In the genomic region with DNA sequence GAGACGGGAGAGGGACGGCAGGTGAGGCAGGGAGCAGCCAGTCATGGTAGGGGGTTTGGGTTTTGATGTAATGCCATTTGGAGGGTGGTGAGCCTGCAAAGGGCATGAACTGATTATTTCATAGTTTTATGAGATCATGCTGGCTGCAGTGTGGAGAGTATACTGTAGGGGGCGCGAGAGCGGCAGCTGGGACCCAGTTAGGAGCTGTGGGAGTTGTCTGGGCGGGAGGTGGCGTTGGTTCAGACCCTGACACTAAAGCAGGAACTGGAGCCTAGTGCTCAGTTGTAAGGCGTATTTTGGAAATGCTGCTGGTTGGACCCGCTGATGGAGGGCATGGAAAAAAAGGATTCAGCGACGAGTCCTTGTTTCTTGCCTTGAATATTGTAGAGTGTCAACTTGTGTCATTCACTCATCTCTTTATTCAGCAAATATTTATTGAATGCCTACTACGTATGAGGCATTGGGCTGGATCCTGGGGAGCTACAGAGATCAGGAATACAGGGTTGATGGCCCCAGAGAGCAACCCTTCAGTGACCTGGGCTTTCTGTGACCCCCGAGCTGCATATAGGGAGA, we compare ENCODE assay signal across 8 cellular contexts. TPM values are rescaled to one million over a fixed set of nuclear protein-coding genes. Genes with fewer than 3 reads are reported as not detected.
DNase-seq lines count a peak whose midpoint lies in the region; ATAC-seq, FAIRE-seq and TF ChIP-seq lines count a peak whose summit lies in the region.

No MANE protein-coding gene starts in this region.

- H3K27ac ChIP-seq in cardiac muscle cell (no peak overlapping the region), rectal smooth muscle tissue (ENCODE audit: low read depth, low read length) (no peak overlapping the region)

- no peaks in the 10 kb centered on the region for H3K9me3 ChIP-seq in cardiac muscle cell (ENCODE audit: low read depth)

- TF ChIP-seq CTCF in cardiac muscle cell (IDR thresholded peaks at IDR 0.05; ENCODE audit: low read depth, low read length) = peak; percentile 97

- H3K36me3 Mint-ChIP-seq in activated naive CD4-positive, alpha-beta T cell treated with anti-CD3 and anti-CD28 coated beads, Interleukin-2, amount 50 U/mL, for 72 hours = no peaks in the 10 kb centered on the region

- H3K4me1 ChIP-seq in cardiac muscle cell (ENCODE audit: low read depth) (peaks cover 5% of the 10 kb centered on the region), rectal smooth muscle tissue (ENCODE audit: control insufficient read depth, insufficient read depth, low read length) (peaks cover 2% of the 10 kb centered on the region)

- H3K36me3 ChIP-seq in cardiac muscle cell (no peaks in the 10 kb centered on the region), rectal smooth muscle tissue (ENCODE audit: control insufficient read depth, insufficient read depth, low read length) (no peaks in the 10 kb centered on the region)

- peak overlapping the region; percentile 24 for H3K9ac ChIP-seq in rectal smooth muscle tissue (ENCODE audit: low read length)

- no peak for FAIRE-seq in HTR-8/SVneo (lab: Jason Lieb, UNC)

- H3K4me3 ChIP-seq in cardiac muscle cell = no peak overlapping the region
- no peak overlapping the region for H3K4me3 ChIP-seq in rectal smooth muscle tissue (ENCODE audit: low read length)

- H3K27ac Mint-ChIP-seq in activated naive CD4-positive, alpha-beta T cell treated with anti-CD3 and anti-CD28 coated beads, Interleukin-2, amount 50 U/mL, for 72 hours = peak overlapping the region; percentile 57 to 65

- no peaks in the 10 kb centered on the region for H3K27me3 ChIP-seq in cardiac muscle cell
- H3K27me3 ChIP-seq in rectal smooth muscle tissue (ENCODE audit: control insufficient read depth, insufficient read depth, low read length) = no peaks in the 10 kb centered on the region

- peak; percentile 85 for ATAC-seq in GM19043 (IDR thresholded peaks at IDR 0.05; ENCODE audit: low read depth, unreplicated experiment)
- peak; percentile 85 for ATAC-seq in SK-N-SH treated with all-trans-retinoic acid at 6 μM for 48 hours
- peak; percentile 87 for ATAC-seq in activated naive CD4-positive, alpha-beta T cell treated with anti-CD3 and anti-CD28 coated beads, Interleukin-2, amount 50 U/mL, for 72 hours
- ATAC-seq in HG02938 (IDR thresholded peaks at IDR 0.05; ENCODE audit: unreplicated experiment) = no peak

- H3K9me3 Mint-ChIP-seq in activated naive CD4-positive, alpha-beta T cell treated with anti-CD3 and anti-CD28 coated beads, Interleukin-2, amount 50 U/mL, for 72 hours = no peaks in the 10 kb centered on the region

- DNase-seq in AG20443 (ENCODE audit: low spot score) (peak; percentile 88), HTR-8/SVneo (ENCODE audit: insufficient read length, low spot score) (peak; percentile 53), cardiac muscle cell (ENCODE audit: low read depth in 1 of 2, low spot score in 1 of 2) (peak; percentile 81 to 83)
- DNase-seq in activated naive CD4-positive, alpha-beta T cell treated with anti-CD3 and anti-CD28 coated beads, Interleukin-2, amount 50 U/mL, for 72 hours (ENCODE audit: low spot score in 2 of 2) = peak; percentile 81 to 90

TF ChIP-seq in SK-N-SH treated with all-trans-retinoic acid at 6 μM for 48 hours, 23 proteins besides CTCF, POLR2A, EP300 and RAD21:
- TF ChIP-seq RARB (CRISPR knock-in tag; IDR thresholded peaks at IDR 0.05) = no peak
- no peak for TF ChIP-seq ZNF565 (CRISPR knock-in tag; conservative IDR thresholded peaks at IDR 0.05; ENCODE audit: low read depth)
- TF ChIP-seq ZNF8 (CRISPR knock-in tag; IDR thresholded peaks at IDR 0.05) = no peak
- TF ChIP-seq, protein P1, sequence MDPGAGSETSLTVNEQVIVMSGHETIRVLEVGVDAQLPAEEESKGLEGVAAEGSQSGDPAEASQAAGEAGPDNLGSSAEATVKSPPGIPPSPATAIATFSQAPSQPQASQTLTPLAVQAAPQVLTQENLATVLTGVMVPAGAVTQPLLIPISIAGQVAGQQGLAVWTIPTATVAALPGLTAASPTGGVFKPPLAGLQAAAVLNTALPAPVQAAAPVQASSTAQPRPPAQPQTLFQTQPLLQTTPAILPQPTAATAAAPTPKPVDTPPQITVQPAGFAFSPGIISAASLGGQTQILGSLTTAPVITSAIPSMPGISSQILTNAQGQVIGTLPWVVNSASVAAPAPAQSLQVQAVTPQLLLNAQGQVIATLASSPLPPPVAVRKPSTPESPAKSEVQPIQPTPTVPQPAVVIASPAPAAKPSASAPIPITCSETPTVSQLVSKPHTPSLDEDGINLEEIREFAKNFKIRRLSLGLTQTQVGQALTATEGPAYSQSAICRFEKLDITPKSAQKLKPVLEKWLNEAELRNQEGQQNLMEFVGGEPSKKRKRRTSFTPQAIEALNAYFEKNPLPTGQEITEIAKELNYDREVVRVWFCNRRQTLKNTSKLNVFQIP (CRISPR knock-in tag; IDR thresholded peaks at IDR 0.05; ENCODE audit: borderline replicate concordance, low read depth) = no peak
- TF ChIP-seq BACH2 (CRISPR knock-in tag; IDR thresholded peaks at IDR 0.05; ENCODE audit: borderline replicate concordance) = no peak
- TF ChIP-seq, protein P2, sequence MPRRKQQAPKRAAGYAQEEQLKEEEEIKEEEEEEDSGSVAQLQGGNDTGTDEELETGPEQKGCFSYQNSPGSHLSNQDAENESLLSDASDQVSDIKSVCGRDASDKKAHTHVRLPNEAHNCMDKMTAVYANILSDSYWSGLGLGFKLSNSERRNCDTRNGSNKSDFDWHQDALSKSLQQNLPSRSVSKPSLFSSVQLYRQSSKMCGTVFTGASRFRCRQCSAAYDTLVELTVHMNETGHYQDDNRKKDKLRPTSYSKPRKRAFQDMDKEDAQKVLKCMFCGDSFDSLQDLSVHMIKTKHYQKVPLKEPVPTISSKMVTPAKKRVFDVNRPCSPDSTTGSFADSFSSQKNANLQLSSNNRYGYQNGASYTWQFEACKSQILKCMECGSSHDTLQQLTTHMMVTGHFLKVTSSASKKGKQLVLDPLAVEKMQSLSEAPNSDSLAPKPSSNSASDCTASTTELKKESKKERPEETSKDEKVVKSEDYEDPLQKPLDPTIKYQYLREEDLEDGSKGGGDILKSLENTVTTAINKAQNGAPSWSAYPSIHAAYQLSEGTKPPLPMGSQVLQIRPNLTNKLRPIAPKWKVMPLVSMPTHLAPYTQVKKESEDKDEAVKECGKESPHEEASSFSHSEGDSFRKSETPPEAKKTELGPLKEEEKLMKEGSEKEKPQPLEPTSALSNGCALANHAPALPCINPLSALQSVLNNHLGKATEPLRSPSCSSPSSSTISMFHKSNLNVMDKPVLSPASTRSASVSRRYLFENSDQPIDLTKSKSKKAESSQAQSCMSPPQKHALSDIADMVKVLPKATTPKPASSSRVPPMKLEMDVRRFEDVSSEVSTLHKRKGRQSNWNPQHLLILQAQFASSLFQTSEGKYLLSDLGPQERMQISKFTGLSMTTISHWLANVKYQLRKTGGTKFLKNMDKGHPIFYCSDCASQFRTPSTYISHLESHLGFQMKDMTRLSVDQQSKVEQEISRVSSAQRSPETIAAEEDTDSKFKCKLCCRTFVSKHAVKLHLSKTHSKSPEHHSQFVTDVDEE (CRISPR knock-in tag; IDR thresholded peaks at IDR 0.05) = no peak

RNA-seq across cellular contexts. Expression of a gene that starts 23.7 kb away (rescaled TPM):
- total RNA-seq in activated naive CD4-positive, alpha-beta T cell treated with anti-CD3 and anti-CD28 coated beads, Interleukin-2, amount 50 U/mL, for 72 hours = 10 to 100 TPM in 1 of 2 donors, 1 to 10 TPM in 1; 9.2 to 10.8 TPM
- total RNA-seq in cardiac muscle cell = 5.7 and 8.5 TPM in 2 replicates
- polyA plus RNA-seq in cardiac muscle cell = 10.5 TPM in 2 replicates
